1 cellular context compared by ENCODE assay signal in the genomic region with DNA sequence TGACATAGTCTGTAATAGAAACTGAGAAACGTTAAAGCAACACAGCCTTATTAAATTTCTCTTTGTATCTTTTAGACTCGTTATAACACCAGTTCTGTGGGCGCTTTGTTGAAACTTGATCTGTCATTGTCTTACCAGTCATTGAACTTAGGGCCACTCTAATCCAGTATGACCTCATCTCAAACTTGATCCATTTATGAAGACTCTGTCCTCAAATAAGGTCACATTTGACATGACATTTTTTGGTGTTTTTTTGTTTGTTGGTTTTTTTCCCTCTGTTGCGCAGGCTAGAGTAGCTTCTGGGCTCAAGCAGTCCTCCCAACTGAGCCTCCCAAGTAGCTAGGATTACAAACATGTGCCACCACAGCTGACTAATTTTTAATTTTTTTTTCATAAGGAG.
TF ChIP-seq lines count a peak whose summit lies in the region.

No MANE protein-coding gene starts in this region.

TF ChIP-seq in HEK293, 187 proteins besides CTCF, POLR2A, EP300 and RAD21 (continued from another document):
- TF ChIP-seq BCL11A (tag by site-specific recombination; IDR thresholded peaks at IDR 0.05; ENCODE audit: low read depth) (peak; percentile 61; the same call in 1 of the 2 replicates), SETDB1 (IDR thresholded peaks at IDR 0.05; ENCODE audit: insufficient read length, low read length) (no peak), ZEB2 (tag by site-specific recombination; IDR thresholded peaks at IDR 0.05) (peak; percentile 76), ZNF23 (tag by site-specific recombination; IDR thresholded peaks at IDR 0.05; ENCODE audit: borderline replicate concordance) (no peak), ZBTB17 (tag by site-specific recombination; IDR thresholded peaks at IDR 0.05) (no peak), TSHZ1 (tag by site-specific recombination; IDR thresholded peaks at IDR 0.05; ENCODE audit: borderline replicate concordance) (peak; percentile 42; the same call in 1 of the 2 replicates), PRDM1 (tag by site-specific recombination; IDR thresholded peaks at IDR 0.05) (0 out of 2 replicates have a peak, but pooled peaks have one; percentile 16)
- TF ChIP-seq, protein P1, sequence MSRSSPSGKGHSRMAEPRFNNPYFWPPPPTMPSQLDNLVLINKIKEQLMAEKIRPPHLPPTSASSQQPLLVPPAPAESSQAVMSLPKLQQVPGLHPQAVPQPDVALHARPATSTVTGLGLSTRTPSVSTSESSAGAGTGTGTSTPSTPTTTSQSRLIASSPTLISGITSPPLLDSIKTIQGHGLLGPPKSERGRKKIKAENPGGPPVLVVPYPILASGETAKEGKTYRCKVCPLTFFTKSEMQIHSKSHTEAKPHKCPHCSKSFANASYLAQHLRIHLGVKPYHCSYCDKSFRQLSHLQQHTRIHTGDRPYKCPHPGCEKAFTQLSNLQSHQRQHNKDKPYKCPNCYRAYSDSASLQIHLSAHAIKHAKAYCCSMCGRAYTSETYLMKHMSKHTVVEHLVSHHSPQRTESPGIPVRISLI (tag by site-specific recombination; IDR thresholded peaks at IDR 0.05) = peak; percentile 96
- TF ChIP-seq, protein P2, sequence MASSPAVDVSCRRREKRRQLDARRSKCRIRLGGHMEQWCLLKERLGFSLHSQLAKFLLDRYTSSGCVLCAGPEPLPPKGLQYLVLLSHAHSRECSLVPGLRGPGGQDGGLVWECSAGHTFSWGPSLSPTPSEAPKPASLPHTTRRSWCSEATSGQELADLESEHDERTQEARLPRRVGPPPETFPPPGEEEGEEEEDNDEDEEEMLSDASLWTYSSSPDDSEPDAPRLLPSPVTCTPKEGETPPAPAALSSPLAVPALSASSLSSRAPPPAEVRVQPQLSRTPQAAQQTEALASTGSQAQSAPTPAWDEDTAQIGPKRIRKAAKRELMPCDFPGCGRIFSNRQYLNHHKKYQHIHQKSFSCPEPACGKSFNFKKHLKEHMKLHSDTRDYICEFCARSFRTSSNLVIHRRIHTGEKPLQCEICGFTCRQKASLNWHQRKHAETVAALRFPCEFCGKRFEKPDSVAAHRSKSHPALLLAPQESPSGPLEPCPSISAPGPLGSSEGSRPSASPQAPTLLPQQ (tag by site-specific recombination; IDR thresholded peaks at IDR 0.05) = peak; percentile 56; the same call in 1 of the 2 replicates
- TF ChIP-seq, protein P3, sequence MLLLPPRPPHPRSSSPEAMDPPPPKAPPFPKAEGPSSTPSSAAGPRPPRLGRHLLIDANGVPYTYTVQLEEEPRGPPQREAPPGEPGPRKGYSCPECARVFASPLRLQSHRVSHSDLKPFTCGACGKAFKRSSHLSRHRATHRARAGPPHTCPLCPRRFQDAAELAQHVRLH (tag by site-specific recombination; IDR thresholded peaks at IDR 0.05) = no peak
- TF ChIP-seq, protein P4, sequence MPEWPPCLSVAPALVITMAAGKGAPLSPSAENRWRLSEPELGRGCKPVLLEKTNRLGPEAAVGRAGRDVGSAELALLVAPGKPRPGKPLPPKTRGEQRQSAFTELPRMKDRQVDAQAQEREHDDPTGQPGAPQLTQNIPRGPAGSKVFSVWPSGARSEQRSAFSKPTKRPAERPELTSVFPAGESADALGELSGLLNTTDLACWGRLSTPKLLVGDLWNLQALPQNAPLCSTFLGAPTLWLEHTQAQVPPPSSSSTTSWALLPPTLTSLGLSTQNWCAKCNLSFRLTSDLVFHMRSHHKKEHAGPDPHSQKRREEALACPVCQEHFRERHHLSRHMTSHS (tag by site-specific recombination; IDR thresholded peaks at IDR 0.05) = no peak
- TF ChIP-seq, protein P5, sequence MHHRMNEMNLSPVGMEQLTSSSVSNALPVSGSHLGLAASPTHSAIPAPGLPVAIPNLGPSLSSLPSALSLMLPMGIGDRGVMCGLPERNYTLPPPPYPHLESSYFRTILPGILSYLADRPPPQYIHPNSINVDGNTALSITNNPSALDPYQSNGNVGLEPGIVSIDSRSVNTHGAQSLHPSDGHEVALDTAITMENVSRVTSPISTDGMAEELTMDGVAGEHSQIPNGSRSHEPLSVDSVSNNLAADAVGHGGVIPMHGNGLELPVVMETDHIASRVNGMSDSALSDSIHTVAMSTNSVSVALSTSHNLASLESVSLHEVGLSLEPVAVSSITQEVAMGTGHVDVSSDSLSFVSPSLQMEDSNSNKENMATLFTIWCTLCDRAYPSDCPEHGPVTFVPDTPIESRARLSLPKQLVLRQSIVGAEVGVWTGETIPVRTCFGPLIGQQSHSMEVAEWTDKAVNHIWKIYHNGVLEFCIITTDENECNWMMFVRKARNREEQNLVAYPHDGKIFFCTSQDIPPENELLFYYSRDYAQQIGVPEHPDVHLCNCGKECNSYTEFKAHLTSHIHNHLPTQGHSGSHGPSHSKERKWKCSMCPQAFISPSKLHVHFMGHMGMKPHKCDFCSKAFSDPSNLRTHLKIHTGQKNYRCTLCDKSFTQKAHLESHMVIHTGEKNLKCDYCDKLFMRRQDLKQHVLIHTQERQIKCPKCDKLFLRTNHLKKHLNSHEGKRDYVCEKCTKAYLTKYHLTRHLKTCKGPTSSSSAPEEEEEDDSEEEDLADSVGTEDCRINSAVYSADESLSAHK (tag by site-specific recombination; IDR thresholded peaks at IDR 0.05) = 0 out of 2 replicates have a peak, but pooled peaks have one; percentile 15
